Comparison of ENCODE assay signal across 11 cellular contexts in the genomic region with DNA sequence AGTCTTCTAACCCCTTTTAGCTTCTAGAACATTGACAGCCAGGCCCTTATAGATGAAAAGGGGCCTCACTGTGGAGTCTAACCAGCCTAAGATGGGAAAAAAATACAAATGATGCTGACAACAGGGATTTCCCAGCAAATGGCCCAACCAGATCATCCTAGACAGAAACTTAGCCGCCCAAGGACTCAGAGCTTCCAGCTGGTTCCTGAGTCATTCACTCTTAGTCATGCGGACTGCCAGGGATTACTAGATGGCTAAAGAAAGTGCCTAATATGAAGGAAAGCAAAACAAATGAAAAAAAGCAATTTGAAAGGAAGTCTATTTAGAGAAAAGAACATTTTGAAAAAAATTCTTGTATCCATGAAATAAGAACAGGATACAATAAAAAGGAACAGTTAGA. TPM values are rescaled to one million over a fixed set of nuclear protein-coding genes. Genes with fewer than 3 reads are reported as not detected.
DNase-seq lines count a peak whose midpoint lies in the region; ATAC-seq and TF ChIP-seq lines count a peak whose summit lies in the region.
"Had no signal": no experiment of that assay in that cellular context is flagged by ENCODE, and none has a peak within 500 bp of the region (broad histone marks: within the 10 kb centered on the region; RNA-seq: fewer than 3 reads in every experiment).

No MANE protein-coding gene starts in this region.

- no peak overlapping the region for H3K4me3 ChIP-seq in fibroblast of villous mesenchyme (ENCODE audit: low read depth, low read length)
- H3K4me3 ChIP-seq: SJCRH30 had no signal

- peak overlapping the region; percentile 70 for H3K4me3 Mint-ChIP-seq in activated T-helper 17 cell treated with anti-CD3 and anti-CD28 coated beads, Interleukin-2, amount 50 U/mL, for 72 hours
- no peak overlapping the region for H3K4me3 Mint-ChIP-seq in stimulated activated naive B cell treated with anti-CD40 and anti-IgM and Interleukin-4, amounts not matched to agents 10 μg/mL and 1 μg/mL and 100 μg/mL, for 72 hours

- no peaks in the 10 kb centered on the region for H3K27me3 Mint-ChIP-seq in activated T-helper 17 cell treated with anti-CD3 and anti-CD28 coated beads, Interleukin-2, amount 50 U/mL, for 72 hours
- no peaks in the 10 kb centered on the region for H3K27me3 Mint-ChIP-seq in stimulated activated naive B cell treated with anti-CD40 and anti-IgM and Interleukin-4, amounts not matched to agents 10 μg/mL and 1 μg/mL and 100 μg/mL, for 72 hours

- TF ChIP-seq CTCF in fibroblast of villous mesenchyme (IDR thresholded peaks at IDR 0.05; ENCODE audit: insufficient read depth, low read depth, low read length): no peak

- ATAC-seq in activated T-helper 17 cell treated with anti-CD3 and anti-CD28 coated beads, Interleukin-2, amount 50 U/mL, for 72 hours (replicated peaks): peak; percentile 87
- ATAC-seq in stimulated activated naive B cell treated with anti-CD40 and anti-IgM and Interleukin-4, amounts not matched to agents 10 μg/mL and 1 μg/mL and 100 μg/mL, for 72 hours (replicated peaks): no peak

- peaks cover 5% of the 10 kb centered on the region for H3K9me3 Mint-ChIP-seq in activated T-helper 17 cell treated with anti-CD3 and anti-CD28 coated beads, Interleukin-2, amount 50 U/mL, for 72 hours
- peaks cover 6 to 7% of the 10 kb centered on the region in 2 donors for H3K9me3 Mint-ChIP-seq in stimulated activated naive B cell treated with anti-CD40 and anti-IgM and Interleukin-4, amounts not matched to agents 10 μg/mL and 1 μg/mL and 100 μg/mL, for 72 hours

- peak overlapping the region; percentile 89 for H3K27ac Mint-ChIP-seq in activated T-helper 17 cell treated with anti-CD3 and anti-CD28 coated beads, Interleukin-2, amount 50 U/mL, for 72 hours
- no peak overlapping the region for H3K27ac Mint-ChIP-seq in stimulated activated naive B cell treated with anti-CD40 and anti-IgM and Interleukin-4, amounts not matched to agents 10 μg/mL and 1 μg/mL and 100 μg/mL, for 72 hours

- peak; percentile 72 for DNase-seq in activated effector memory CD4-positive, alpha-beta T cell treated with anti-CD3 and anti-CD28 coated beads, Interleukin-2, amount 50 U/mL, for 16 hours
- DNase-seq in activated effector memory CD4-positive, alpha-beta T cell treated with Interleukin-2 at 50 U/mL for 16 hours: no peak
- peak; percentile 89 for DNase-seq in fibroblast of villous mesenchyme (ENCODE audit: low read depth)
- DNase-seq in stromal cell of bone marrow (ENCODE audit: low read depth): peak; percentile 89
- DNase-seq in GOT3 (lab: John Stamatoyannopoulos, UW): no peak
- no peak for DNase-seq in NCI-H510A (lab: John Stamatoyannopoulos, UW)
- DNase-seq in stimulated activated naive B cell treated with anti-CD40 and anti-IgM and Interleukin-4, amounts not matched to agents 10 μg/mL and 1 μg/mL and 100 μg/mL, for 72 hours: no peak
- DNase-seq: C1 segment of cervical spinal cord, NCI-H1436 treated with DMSO at 0.1 percent for 48 hours had no signal

- peaks cover 48% of the 10 kb centered on the region for H3K4me1 Mint-ChIP-seq in activated T-helper 17 cell treated with anti-CD3 and anti-CD28 coated beads, Interleukin-2, amount 50 U/mL, for 72 hours
- H3K4me1 Mint-ChIP-seq in stimulated activated naive B cell treated with anti-CD40 and anti-IgM and Interleukin-4, amounts not matched to agents 10 μg/mL and 1 μg/mL and 100 μg/mL, for 72 hours: peaks cover 17 to 23% of the 10 kb centered on the region in 2 donors

- H3K36me3 Mint-ChIP-seq in activated T-helper 17 cell treated with anti-CD3 and anti-CD28 coated beads, Interleukin-2, amount 50 U/mL, for 72 hours (ENCODE audit: low read depth): peaks cover 71% of the 10 kb centered on the region
- H3K36me3 Mint-ChIP-seq in stimulated activated naive B cell treated with anti-CD40 and anti-IgM and Interleukin-4, amounts not matched to agents 10 μg/mL and 1 μg/mL and 100 μg/mL, for 72 hours: peaks cover 19 to 38% of the 10 kb centered on the region in 2 donors

RNA-seq across cellular contexts. Expression of gene TSPAN14, which starts 23.7 kb away (rescaled TPM):
- total RNA-seq in activated T-helper 17 cell treated with anti-CD3 and anti-CD28 coated beads, Interleukin-2, amount 50 U/mL, for 72 hours: 10 to 100 TPM; 61.9 to 64.5 TPM
- 39.0 and 51.4 TPM in 2 replicates for total RNA-seq in fibroblast of villous mesenchyme

RNA-seq across cellular contexts. Expression of gene SH2D4B, which starts 59.9 kb away (rescaled TPM):
- under 1 TPM; 0.11 to 0.32 TPM for total RNA-seq in activated T-helper 17 cell treated with anti-CD3 and anti-CD28 coated beads, Interleukin-2, amount 50 U/mL, for 72 hours
- total RNA-seq in fibroblast of villous mesenchyme: under 0.01 TPM in 1 of 2 replicates, not detected in the other
- total RNA-seq: SJCRH30 had no signal

Comparison
In these comparisons a context has a peak if more than half of its experiments do, and no peak if none do; other contexts are left out.
1. DNase-seq: peak in activated effector memory CD4-positive, alpha-beta T cell treated with anti-CD3 and anti-CD28 coated beads, Interleukin-2, amount 50 U/mL, for 16 hours (single experiment), fibroblast of villous mesenchyme (single experiment) and stromal cell of bone marrow (single experiment); none in activated effector memory CD4-positive, alpha-beta T cell treated with Interleukin-2 at 50 U/mL for 16 hours (single experiment), GOT3 (single experiment), NCI-H510A (single experiment) and stimulated activated naive B cell treated with anti-CD40 and anti-IgM and Interleukin-4, amounts not matched to agents 10 μg/mL and 1 μg/mL and 100 μg/mL, for 72 hours (single experiment).